14 cellular contexts compared by ENCODE assay signal in the genomic region with DNA sequence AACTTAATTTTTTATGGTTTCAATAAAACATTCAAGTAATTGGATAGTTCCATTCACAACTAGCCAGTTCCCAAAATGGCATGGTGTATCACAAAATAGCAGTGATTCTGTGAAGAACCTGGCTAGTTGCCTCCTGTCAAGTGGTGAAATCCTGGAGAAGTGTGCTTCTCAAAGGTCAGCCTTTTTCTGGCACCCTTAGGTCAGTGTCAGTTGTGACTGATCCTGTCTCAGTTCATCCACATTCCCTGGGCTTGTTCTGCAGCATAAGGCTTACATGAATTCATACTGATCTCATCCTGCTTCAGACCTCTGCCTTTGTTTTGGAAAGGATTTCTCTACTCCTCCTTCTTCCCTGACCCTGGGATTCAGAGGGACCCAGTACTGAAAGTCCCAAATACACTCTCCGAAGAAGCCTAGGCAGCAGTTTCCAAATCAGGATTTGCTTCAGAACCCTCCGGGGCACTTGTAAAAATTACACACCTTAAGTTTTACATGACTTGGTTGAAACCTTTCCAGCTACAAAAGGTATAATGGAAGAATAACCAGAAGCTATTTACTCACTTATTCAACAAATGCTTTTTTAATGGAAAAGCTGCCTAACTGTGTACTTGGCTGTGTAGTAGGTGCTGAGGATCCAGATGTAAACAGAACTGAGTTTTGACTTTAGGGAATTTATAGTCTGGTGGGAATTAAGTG. TPM values are rescaled to one million over a fixed set of nuclear protein-coding genes. Genes with fewer than 3 reads are reported as not detected.
DNase-seq lines count a peak whose midpoint lies in the region; ATAC-seq, FAIRE-seq and TF ChIP-seq lines count a peak whose summit lies in the region.
"Had no signal": no experiment of that assay in that cellular context is flagged by ENCODE, and none has a peak within 500 bp of the region (broad histone marks: within the 10 kb centered on the region; RNA-seq: fewer than 3 reads in every experiment).

No MANE protein-coding gene starts in this region.

- peak; percentile 50 for DNase-seq in AG10803 (ENCODE audit: low read depth)
- DNase-seq in adipocyte (ENCODE audit: low read depth), result peak; percentile 41
- DNase-seq in left ventricle myocardium superior, result no peak
- no peak for DNase-seq in sigmoid colon
- no peak for DNase-seq in DMS153 treated with DMSO at 0.1 percent for 48 hours (lab: John Stamatoyannopoulos, UW; ENCODE audit: unreplicated experiment)
- no peak for DNase-seq in HTR-8/SVneo (ENCODE audit: insufficient read length, low spot score)
- DNase-seq in NCI-H187 treated with DMSO at 0.1 percent for 48 hours (lab: John Stamatoyannopoulos, UW), result no peak
- DNase-seq: AML-193, NCI-H1436 treated with DMSO at 0.1 percent for 48 hours, retina, SHP77 treated with DMSO at 0.1 percent for 48 hours had no signal

- H3K9me3 ChIP-seq in adipocyte (ENCODE audit: control insufficient read depth, low read length) (no peaks in the 10 kb centered on the region), sigmoid colon (no peaks in the 10 kb centered on the region)

- TF ChIP-seq CTCF in AG10803 (conservative IDR thresholded peaks at IDR 0.05; ENCODE audit: low read length), result no peak
- no peak for TF ChIP-seq CTCF in sigmoid colon (IDR thresholded peaks at IDR 0.05)

- no peaks in the 10 kb centered on the region for H3K27me3 ChIP-seq in adipocyte (replicated peaks; ENCODE audit: control insufficient read depth, insufficient read depth, low read length)
- H3K27me3 ChIP-seq in sigmoid colon, result no peaks in the 10 kb centered on the region

- WGBS in sigmoid colon, 2 donors, result 87 to 88% methylated on average over 2 of the region's 2 CpGs

- TF ChIP-seq POLR2A in sigmoid colon (IDR thresholded peaks at IDR 0.05), result no peak

- H3K36me3 ChIP-seq in adipocyte (ENCODE audit: control insufficient read depth, insufficient read depth, low read length, severe bottlenecking) (no peaks in the 10 kb centered on the region), sigmoid colon (peaks cover 0 to under 1% (median 0%) of the 10 kb centered on the region in 4 donors)

- H3K4me3 ChIP-seq in AG10803 (ENCODE audit: low read length), result no peak overlapping the region
- H3K4me3 ChIP-seq in adipocyte (ENCODE audit: low read length), result peak overlapping the region; percentile 50
- H3K4me3 ChIP-seq in sigmoid colon, result no peak overlapping the region

- no peak for FAIRE-seq in HTR-8/SVneo (lab: Jason Lieb, UNC)
- FAIRE-seq: GM18507, urothelium cell line had no signal

- H3K4me1 ChIP-seq in adipocyte (ENCODE audit: control insufficient read depth, insufficient read depth, low read length), result peaks cover 60% of the 10 kb centered on the region
- peaks cover 0 to 82% (median 63%) of the 10 kb centered on the region in 4 donors for H3K4me1 ChIP-seq in sigmoid colon

- ATAC-seq in left ventricle myocardium superior, result peak; percentile 8
- no peak for ATAC-seq in HG03565 (IDR thresholded peaks at IDR 0.05; ENCODE audit: unreplicated experiment)

- no peak for TF ChIP-seq EP300 in sigmoid colon (IDR thresholded peaks at IDR 0.05)

- H3K9ac ChIP-seq in adipocyte (ENCODE audit: low read length), result peak overlapping the region; percentile 54

- intact Hi-C loops in left ventricle myocardium superior (cut with micrococcal nuclease) (loop anchor here (10.0 kb wide), 1 partner anchor 108 kb away; no protein-coding TSS in a partner anchor), sigmoid colon (cut with DNase I) (no loop called here)

- peak overlapping the region; percentile 77 to 87 (median 83) for H3K27ac ChIP-seq in sigmoid colon

RNA-seq across cellular contexts. Expression of a gene that starts 11.0 kb away (rescaled TPM):
- total RNA-seq in left ventricle myocardium superior, result 429 TPM
- total RNA-seq in sigmoid colon, result 100 to 1,000 TPM; 189 to 255 (median 219) TPM
- 10 to 100 TPM in 1 of 3 donors, 1 to 10 TPM in 2; 6.2 to 29.6 (median 9.6) TPM for polyA plus RNA-seq in sigmoid colon

Comparison
In these comparisons a context has a peak if more than half of its experiments do, and no peak if none do; other contexts are left out.
1. DNase-seq: peak in AG10803 (single experiment) and adipocyte (single experiment); none in left ventricle myocardium superior (single experiment), sigmoid colon (single experiment), DMS153 treated with DMSO at 0.1 percent for 48 hours (single experiment), HTR-8/SVneo (single experiment) and NCI-H187 treated with DMSO at 0.1 percent for 48 hours (single experiment).